In genomic region chr17:28385037-28385797, GRCh38 we compare ENCODE assay signal across 8 cellular contexts. TPM values are rescaled to one million over a fixed set of nuclear protein-coding genes. Genes with fewer than 3 reads are reported as not detected.
A peak's percentile ranks its signal among the peaks of the same experiment; 100 is the strongest.
DNase-seq lines count a peak whose midpoint lies in the region; ATAC-seq and TF ChIP-seq lines count a peak whose summit lies in the region.

No MANE protein-coding gene starts in this region.

- H3K36me3 Mint-ChIP-seq in stimulated activated naive B cell treated with anti-CD40 and anti-IgM and Interleukin-4, amounts not matched to agents 10 μg/mL and 1 μg/mL and 100 μg/mL, for 72 hours = peaks cover 50 to 53% of the 10 kb centered on the region in 2 donors

- H3K4me1 Mint-ChIP-seq in stimulated activated naive B cell treated with anti-CD40 and anti-IgM and Interleukin-4, amounts not matched to agents 10 μg/mL and 1 μg/mL and 100 μg/mL, for 72 hours = peaks cover 26 to 44% of the 10 kb centered on the region in 2 donors

- H3K36me3 ChIP-seq in hepatocyte (replicated peaks; ENCODE audit: insufficient read depth, low read depth) = no peaks in the 10 kb centered on the region

- 41% methylated on average over 31 of the region's 37 CpGs for WGBS in hepatocyte (ENCODE audit: low lambda C conversion rate, missing lambda C conversion rate)

- H3K4me3 Mint-ChIP-seq in stimulated activated naive B cell treated with anti-CD40 and anti-IgM and Interleukin-4, amounts not matched to agents 10 μg/mL and 1 μg/mL and 100 μg/mL, for 72 hours = peak overlapping the region; percentile 86 to 91

- H3K27ac ChIP-seq in hepatocyte = peak overlapping the region; percentile 58

- H3K4me1 ChIP-seq in hepatocyte (ENCODE audit: insufficient read depth) = peaks cover 9% of the 10 kb centered on the region

- peak; percentile 76 for DNase-seq in DMS53 (lab: John Stamatoyannopoulos, UW)
- DNase-seq in DMS53 treated with DMSO at 0.1 percent for 48 hours (lab: John Stamatoyannopoulos, UW; ENCODE audit: unreplicated experiment) = no peak
- peak; percentile 20 for DNase-seq in RPMI8226
- DNase-seq in hepatocyte (ENCODE audit: low spot score) = peak; percentile 26
- DNase-seq in stimulated activated naive B cell treated with anti-CD40 and anti-IgM and Interleukin-4, amounts not matched to agents 10 μg/mL and 1 μg/mL and 100 μg/mL, for 72 hours = no peak
- DNase-seq in NCI-H1694 (lab: John Stamatoyannopoulos, UW) = no peak
- DNase-seq in activated CD8-positive, alpha-beta memory T cell treated with anti-CD3 and anti-CD28 coated beads, Interleukin-2, amount 50 U/mL, for 4 hours = no peak

- H3K9me3 ChIP-seq in hepatocyte (ENCODE audit: low read depth) = no peaks in the 10 kb centered on the region

- peak overlapping the region; percentile 11 for H3K4me3 ChIP-seq in hepatocyte

- no peaks in the 10 kb centered on the region for H4K20me1 ChIP-seq in hepatocyte (ENCODE audit: insufficient read depth, poor library complexity, severe bottlenecking)

- peak overlapping the region; percentile 83 for H2AFZ ChIP-seq in hepatocyte

- no peak for TF ChIP-seq CTCF in hepatocyte (IDR thresholded peaks at IDR 0.05; ENCODE audit: poor library complexity)

- H3K9me2 ChIP-seq in hepatocyte (replicated peaks; ENCODE audit: insufficient read depth) = no peaks in the 10 kb centered on the region

- no peaks in the 10 kb centered on the region for H3K79me2 ChIP-seq in hepatocyte

- H3K27me3 ChIP-seq in hepatocyte = peaks cover 19% of the 10 kb centered on the region

- H3K9me3 Mint-ChIP-seq in stimulated activated naive B cell treated with anti-CD40 and anti-IgM and Interleukin-4, amounts not matched to agents 10 μg/mL and 1 μg/mL and 100 μg/mL, for 72 hours = no peaks in the 10 kb centered on the region

- H3K27me3 Mint-ChIP-seq in stimulated activated naive B cell treated with anti-CD40 and anti-IgM and Interleukin-4, amounts not matched to agents 10 μg/mL and 1 μg/mL and 100 μg/mL, for 72 hours = peaks cover 17 to 51% of the 10 kb centered on the region in 2 donors

- peak overlapping the region; percentile 65 for H3K27ac Mint-ChIP-seq in stimulated activated naive B cell treated with anti-CD40 and anti-IgM and Interleukin-4, amounts not matched to agents 10 μg/mL and 1 μg/mL and 100 μg/mL, for 72 hours

- H3K4me2 ChIP-seq in hepatocyte = peak overlapping the region; percentile 82

- ATAC-seq in stimulated activated naive B cell treated with anti-CD40 and anti-IgM and Interleukin-4, amounts not matched to agents 10 μg/mL and 1 μg/mL and 100 μg/mL, for 72 hours (replicated peaks) = peak; percentile 22 to 27
- ATAC-seq in HG03439 (IDR thresholded peaks at IDR 0.05; ENCODE audit: unreplicated experiment) = no peak

RNA-seq across cellular contexts. Expression of gene SARM1, which starts 13.7 kb away (rescaled TPM):
- 12.8 and 19.5 TPM in 2 replicates for total RNA-seq in hepatocyte
- polyA plus RNA-seq in hepatocyte = 11.0 and 14.5 TPM in 2 replicates

RNA-seq across cellular contexts. Expression of gene VTN, which starts 15.1 kb away (rescaled TPM):
- total RNA-seq in hepatocyte = 1,128 and 1,263 TPM in 2 replicates
- 613 and 763 TPM in 2 replicates for polyA plus RNA-seq in hepatocyte

RNA-seq across cellular contexts. Expression of gene SEBOX, which starts 20.2 kb away (rescaled TPM):
- total RNA-seq in hepatocyte = not detected in 2 replicates
- not detected in 2 replicates for polyA plus RNA-seq in hepatocyte

RNA-seq across cellular contexts. Expression of gene SLC46A1, which starts 20.8 kb away (rescaled TPM):
- 41.9 and 54.5 TPM in 2 replicates for total RNA-seq in hepatocyte
- 34.8 and 43.1 TPM in 2 replicates for polyA plus RNA-seq in hepatocyte

RNA-seq across cellular contexts. Expression of gene POLDIP2, which starts 27.9 kb away (rescaled TPM):
- 81.6 and 82.9 TPM in 2 replicates for total RNA-seq in hepatocyte
- 118 and 122 TPM in 2 replicates for polyA plus RNA-seq in hepatocyte

Comparison
In these comparisons a context has a peak if more than half of its experiments do, and no peak if none do; other contexts are left out.
1. DNase-seq: peak in DMS53 (single experiment), RPMI8226 (single experiment) and hepatocyte (single experiment); none in DMS53 treated with DMSO at 0.1 percent for 48 hours (single experiment), stimulated activated naive B cell treated with anti-CD40 and anti-IgM and Interleukin-4, amounts not matched to agents 10 μg/mL and 1 μg/mL and 100 μg/mL, for 72 hours (single experiment), NCI-H1694 (single experiment) and activated CD8-positive, alpha-beta memory T cell treated with anti-CD3 and anti-CD28 coated beads, Interleukin-2, amount 50 U/mL, for 4 hours (single experiment).